ENCODE assay signal across 11 cellular contexts in the genomic region with DNA sequence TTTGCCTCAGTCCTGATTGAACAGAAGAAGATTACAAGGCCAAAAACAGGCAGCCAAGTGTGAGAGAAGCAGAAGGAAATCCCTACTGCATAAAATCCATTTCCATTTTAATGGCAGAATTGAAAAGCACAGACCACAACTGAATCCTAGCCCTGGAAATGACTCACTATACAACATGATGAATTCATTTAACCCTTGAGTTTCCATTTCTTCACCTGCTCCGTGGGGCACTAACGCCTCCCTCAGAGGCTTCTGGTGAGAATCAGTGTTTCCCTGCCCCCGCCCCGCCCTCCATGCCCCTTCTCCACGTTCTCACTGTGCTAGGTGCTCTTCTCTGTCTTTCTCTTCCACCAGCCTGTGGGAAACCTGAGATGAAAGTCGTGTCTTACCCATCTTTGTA. TPM values are rescaled to one million over a fixed set of nuclear protein-coding genes. Genes with fewer than 3 reads are reported as not detected.
"Had no signal": no experiment of that assay in that cellular context is flagged by ENCODE, and none has a peak within 500 bp of the region (broad histone marks: within the 10 kb centered on the region; RNA-seq: fewer than 3 reads in every experiment).

No MANE protein-coding gene starts in this region.

RNA-seq across cellular contexts. Expression of a gene that starts 40.3 kb away (rescaled TPM):
- total RNA-seq: activated CD4-positive, alpha-beta T cell treated with anti-CD3 and anti-CD28 coated beads, Interleukin-2, amount 10 ng/mL, durations not matched to agents 7 days and 5 days; activated naive CD8-positive, alpha-beta T cell treated with anti-CD3 and anti-CD28 coated beads for 36 hours; activated T-helper 1 cell treated with anti-CD3 and anti-CD28 coated beads, Interleukin-12 subunit alpha, Interleukin-12 subunit beta, Interleukin-2, Interleukin-4 antibody, amounts not matched to agents 30 ng/mL and 10 ng/mL and 1 ng/mL, durations not matched to agents 14 hours and 24 hours and 36 hours; activated T-helper 2 cell treated with anti-CD3 and anti-CD28 coated beads, Interferon-gamma antibody, Interleukin-2, Interleukin-4, amounts not matched to agents 10 μg/mL and 5 μg/mL and 100 μg/mL, durations not matched to agents 14 hours and 24 hours and 36 hours; bronchial epithelial cell; cardiac muscle cell; chondrocyte had no signal
- polyA plus RNA-seq: cardiac muscle cell had no signal

RNA-seq across cellular contexts. Expression of a gene that starts 41.0 kb away (rescaled TPM):
- total RNA-seq: activated B cell treated with CpG ODN at 0.5 μM for 24 hours; activated CD4-positive, alpha-beta memory T cell treated with anti-CD3 and anti-CD28 coated beads, Interleukin-2, amount 10 ng/mL, durations not matched to agents 7 days and 5 days; activated CD4-positive, alpha-beta T cell treated with anti-CD3 and anti-CD28 coated beads, Interleukin-2, amount 10 ng/mL, durations not matched to agents 7 days and 5 days; activated CD8-positive, alpha-beta T cell treated with anti-CD3 and anti-CD28 coated beads, Interleukin-2, amount 10 ng/mL, durations not matched to agents 7 days and 5 days; activated naive CD8-positive, alpha-beta T cell treated with anti-CD3 and anti-CD28 coated beads for 36 hours; activated T-helper 1 cell treated with anti-CD3 and anti-CD28 coated beads, Interleukin-12 subunit alpha, Interleukin-12 subunit beta, Interleukin-2, Interleukin-4 antibody, amounts not matched to agents 30 ng/mL and 10 ng/mL and 1 ng/mL, durations not matched to agents 14 hours and 24 hours and 36 hours; activated T-helper 2 cell treated with anti-CD3 and anti-CD28 coated beads, Interferon-gamma antibody, Interleukin-2, Interleukin-4, amounts not matched to agents 10 μg/mL and 5 μg/mL and 100 μg/mL, durations not matched to agents 14 hours and 24 hours and 36 hours; ascending aorta; bronchial epithelial cell; cardiac muscle cell; chondrocyte had no signal
- polyA plus RNA-seq: cardiac muscle cell had no signal
